11 cellular contexts compared by ENCODE assay signal in the genomic region with DNA sequence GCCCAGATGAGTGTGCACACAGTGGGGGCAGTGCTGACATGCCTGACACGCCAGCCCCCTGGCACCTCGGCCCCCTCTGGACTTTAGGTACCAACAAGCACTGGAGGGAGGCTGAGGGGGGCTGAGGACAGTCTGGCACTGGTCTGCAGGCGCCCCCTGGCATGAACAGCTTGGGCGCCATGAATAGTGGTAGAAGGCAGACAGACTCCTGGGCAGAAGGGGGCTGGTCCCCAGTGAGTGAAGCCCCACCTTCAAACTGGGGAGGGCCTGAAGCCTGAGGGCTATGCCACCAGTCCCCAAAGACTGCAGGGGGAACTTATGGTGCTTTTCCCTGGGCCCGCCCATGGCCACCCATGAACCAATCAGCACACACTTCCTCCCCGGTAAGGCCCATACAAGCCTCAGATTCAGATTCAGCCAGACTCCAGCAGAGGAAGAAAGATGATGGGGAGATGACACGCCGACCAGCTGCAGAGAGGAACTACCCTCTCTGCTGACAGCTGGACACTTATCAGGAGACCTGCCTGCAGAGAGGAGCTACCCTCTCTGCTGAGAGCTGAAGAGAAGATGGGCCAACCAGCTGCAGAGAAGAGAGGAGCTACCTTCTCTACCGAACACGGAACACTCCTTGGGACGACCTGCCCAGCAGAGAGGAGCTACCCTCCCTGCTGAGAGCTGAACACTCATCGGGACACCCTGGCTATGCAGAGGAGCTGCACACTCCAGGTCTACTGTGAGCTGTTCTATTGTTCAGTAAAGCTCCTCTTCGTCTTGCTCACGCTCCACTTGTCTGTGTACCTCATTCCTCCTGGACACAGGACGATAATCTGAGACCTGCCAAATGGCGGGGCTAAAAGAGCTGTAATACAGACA.
DNase-seq lines count a peak whose midpoint lies in the region; ATAC-seq and TF ChIP-seq lines count a peak whose summit lies in the region.
"Had no signal": no experiment of that assay in that cellular context is flagged by ENCODE, and none has a peak within 500 bp of the region (broad histone marks: within the 10 kb centered on the region; RNA-seq: fewer than 3 reads in every experiment).

No MANE protein-coding gene starts in this region.

- no peaks in the 10 kb centered on the region for H3K9me3 Mint-ChIP-seq in CD8-positive, alpha-beta T cell
- H3K9me3 Mint-ChIP-seq: activated naive CD4-positive, alpha-beta T cell treated with anti-CD3 and anti-CD28 coated beads, Interleukin-2, amount 50 U/mL, for 24 hours had no signal

- H3K4me3 ChIP-seq in OCI-LY7 (ENCODE audit: low read depth, low read length, poor library complexity, severe bottlenecking), result no peak overlapping the region
- no peak overlapping the region for H3K4me3 ChIP-seq in mucosa of descending colon
- H3K4me3 ChIP-seq in CD8-positive, alpha-beta T cell (ENCODE audit: low read depth, low read length), result no peak overlapping the region

- intact Hi-C loops in OCI-LY7 (cut with micrococcal nuclease; ENCODE audit: unreplicated experiment), result no loop called here
- intact Hi-C loops in mucosa of descending colon (cut with DNase I, micrococcal nuclease), result no loop called here
- intact Hi-C loops in CD8-positive, alpha-beta T cell (cut with DNase I, micrococcal nuclease), result no loop called here

- H3K36me3 ChIP-seq in OCI-LY7 (ENCODE audit: insufficient read depth, low read length), result no peaks in the 10 kb centered on the region
- no peaks in the 10 kb centered on the region for H3K36me3 ChIP-seq in mucosa of descending colon (ENCODE audit: low read depth)
- H3K36me3 ChIP-seq in CD8-positive, alpha-beta T cell (ENCODE audit: insufficient read depth, low read length), result no peaks in the 10 kb centered on the region

- no peaks in the 10 kb centered on the region for H3K27me3 ChIP-seq in CD8-positive, alpha-beta T cell (ENCODE audit: insufficient read depth, low read length)

- peak; percentile 52 for DNase-seq in GM13977 (ENCODE audit: low spot score)
- DNase-seq in OCI-LY7 (ENCODE audit: low spot score), result peak; percentile 50
- no peak for DNase-seq in mucosa of descending colon
- no peak for DNase-seq in HCEC 1CT
- DNase-seq in NCI-H748 (lab: John Stamatoyannopoulos, UW; ENCODE audit: unreplicated experiment), result no peak
- no peak for DNase-seq in UCSD-AML1 (lab: John Stamatoyannopoulos, UW; ENCODE audit: unreplicated experiment)
- DNase-seq in CD8-positive, alpha-beta T cell, result no peak
- DNase-seq: DMS79, islet precursor cell had no signal

- CTCF ChIA-PET in OCI-LY7 (lab: Charles Lee; ENCODE audit: unreplicated experiment), result no interaction called here
- CTCF ChIA-PET in CD8-positive, alpha-beta T cell (lab: Charles Lee), result interaction anchor here (0.7 kb wide), 1 partner anchor 515 kb away, joined by 3 read pairs; no protein-coding TSS in a partner anchor

- POLR2A ChIA-PET in OCI-LY7 (lab: Charles Lee), result no interaction called here
- POLR2A ChIA-PET in CD8-positive, alpha-beta T cell (lab: Charles Lee), result no interaction called here

- no peak for TF ChIP-seq CTCF in GM13977 (IDR thresholded peaks at IDR 0.05; ENCODE audit: extremely low read depth, insufficient read depth, missing control alignments)
- no peak for TF ChIP-seq CTCF in OCI-LY7 (conservative IDR thresholded peaks at IDR 0.05; ENCODE audit: low read length)
- no peak for TF ChIP-seq CTCF in mucosa of descending colon (IDR thresholded peaks at IDR 0.05)
- TF ChIP-seq CTCF in CD8-positive, alpha-beta T cell (IDR thresholded peaks at IDR 0.05), result no peak

- no peaks in the 10 kb centered on the region for H3K9me3 ChIP-seq in OCI-LY7 (ENCODE audit: low read length)
- H3K9me3 ChIP-seq in mucosa of descending colon, result no peaks in the 10 kb centered on the region
- H3K9me3 ChIP-seq in CD8-positive, alpha-beta T cell (ENCODE audit: low read length), result no peaks in the 10 kb centered on the region

- H3K4me1 ChIP-seq in OCI-LY7 (ENCODE audit: insufficient read depth, low read length, poor library complexity, severe bottlenecking) (no peaks in the 10 kb centered on the region), mucosa of descending colon (ENCODE audit: low read depth) (no peaks in the 10 kb centered on the region)
- no peaks in the 10 kb centered on the region for H3K4me1 ChIP-seq in CD8-positive, alpha-beta T cell (ENCODE audit: insufficient read depth, low read length)

- peaks cover 1% of the 10 kb centered on the region for H3K4me1 Mint-ChIP-seq in CD8-positive, alpha-beta T cell (ENCODE audit: low read depth)
- H3K4me1 Mint-ChIP-seq: activated naive CD4-positive, alpha-beta T cell treated with anti-CD3 and anti-CD28 coated beads, Interleukin-2, amount 50 U/mL, for 24 hours had no signal

- no peaks in the 10 kb centered on the region for H3K36me3 Mint-ChIP-seq in CD8-positive, alpha-beta T cell
- H3K36me3 Mint-ChIP-seq: activated naive CD4-positive, alpha-beta T cell treated with anti-CD3 and anti-CD28 coated beads, Interleukin-2, amount 50 U/mL, for 24 hours had no signal

- H3K27me3 Mint-ChIP-seq in CD8-positive, alpha-beta T cell (ENCODE audit: low read depth), result no peaks in the 10 kb centered on the region
- H3K27me3 Mint-ChIP-seq: activated naive CD4-positive, alpha-beta T cell treated with anti-CD3 and anti-CD28 coated beads, Interleukin-2, amount 50 U/mL, for 24 hours had no signal

- no TSS peak for BruUV-seq in OCI-LY7 (replicated peaks; lab: Mats Ljungman, UMichigan)

- H3K9me2 ChIP-seq in OCI-LY7 (ENCODE audit: insufficient read depth, low read length), result no peaks in the 10 kb centered on the region

- H4K20me1 ChIP-seq in OCI-LY7 (ENCODE audit: insufficient read depth, low read length), result no peaks in the 10 kb centered on the region

- no peak overlapping the region for H3K27ac ChIP-seq in OCI-LY7 (ENCODE audit: low read depth, low read length, poor library complexity, severe bottlenecking)
- H3K27ac ChIP-seq in CD8-positive, alpha-beta T cell (ENCODE audit: low read depth, low read length), result no peak overlapping the region

- H2AFZ ChIP-seq in OCI-LY7 (ENCODE audit: low read length), result peak overlapping the region; percentile 44; the same call in 1 of the 2 replicates

- ATAC-seq in HG02678 (IDR thresholded peaks at IDR 0.05; ENCODE audit: unreplicated experiment) (peak; percentile 63), mucosa of descending colon (peak; percentile 26)
- no peak for ATAC-seq in CD8-positive, alpha-beta T cell

- no peak overlapping the region for H3K27ac Mint-ChIP-seq in CD8-positive, alpha-beta T cell
- H3K27ac Mint-ChIP-seq: activated naive CD4-positive, alpha-beta T cell treated with anti-CD3 and anti-CD28 coated beads, Interleukin-2, amount 50 U/mL, for 24 hours had no signal

- no peaks in the 10 kb centered on the region for H3K79me2 ChIP-seq in OCI-LY7 (ENCODE audit: insufficient read depth, low read depth, low read length)

- H3K4me3 Mint-ChIP-seq in CD8-positive, alpha-beta T cell, result no peak overlapping the region
- H3K4me3 Mint-ChIP-seq: activated naive CD4-positive, alpha-beta T cell treated with anti-CD3 and anti-CD28 coated beads, Interleukin-2, amount 50 U/mL, for 24 hours had no signal

- H3K4me2 ChIP-seq in OCI-LY7 (ENCODE audit: low read length), result no peak overlapping the region

- in situ Hi-C loops in GM13977 (cut with MboI; ENCODE audit: low pct_unique_long_range_greater_than_20kb, low sequenced_read_pairs, unreplicated experiment), result no loop called here

Comparison
In these comparisons a context has a peak if more than half of its experiments do, and no peak if none do; other contexts are left out.
1. DNase-seq: peak in GM13977 (single experiment) and OCI-LY7 (single experiment); none in mucosa of descending colon (0 of 3), HCEC 1CT (single experiment), NCI-H748 (single experiment), UCSD-AML1 (single experiment) and CD8-positive, alpha-beta T cell (0 of 7).